1 cellular context compared by ENCODE assay signal in the genomic region with DNA sequence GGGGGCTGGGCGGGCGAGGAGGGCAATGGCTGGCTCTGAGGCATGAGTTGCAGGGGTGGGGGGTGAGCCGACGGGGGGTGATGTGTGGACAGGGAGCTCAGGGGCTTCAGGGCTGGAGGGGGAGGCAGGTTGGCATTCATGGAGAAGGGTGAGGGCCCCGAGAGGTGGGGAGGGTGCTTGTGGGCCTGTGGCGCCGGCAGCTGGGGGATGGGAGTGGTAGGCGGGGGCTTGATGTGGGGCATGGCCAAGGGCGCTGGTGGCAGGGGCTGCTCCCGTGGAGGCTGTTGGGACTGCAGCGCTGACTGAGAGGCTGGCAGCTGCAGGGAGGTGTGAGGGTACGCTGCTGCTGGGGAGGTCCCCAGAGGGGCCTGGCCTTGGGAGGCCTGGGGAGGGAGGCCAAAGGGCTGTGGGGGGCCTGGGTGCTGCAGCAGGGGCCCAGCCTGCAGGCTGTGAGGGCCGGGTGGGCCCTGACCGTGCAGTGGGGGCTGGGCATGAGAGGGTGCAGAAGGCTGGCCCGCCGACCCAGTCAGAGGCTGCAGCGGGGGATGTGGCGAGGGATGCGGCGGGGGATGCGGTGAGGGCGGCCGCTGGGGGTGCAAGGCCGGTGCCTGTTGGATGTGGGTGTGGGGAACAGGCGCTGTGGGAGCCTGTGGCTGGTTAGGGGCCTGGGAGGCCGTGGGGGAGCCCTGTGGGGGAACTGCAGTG.
TF ChIP-seq lines count a peak whose summit lies in the region.

No MANE protein-coding gene starts in this region.

TF ChIP-seq in IMR-90, 13 proteins besides CTCF, POLR2A, EP300 and RAD21 (continued from another document):
- TF ChIP-seq CHD1 (IDR thresholded peaks at IDR 0.05; ENCODE audit: low read depth, low read length): no peak
- no peak for TF ChIP-seq CEBPB (IDR thresholded peaks at IDR 0.05; ENCODE audit: low read depth, low read length)
- TF ChIP-seq, protein P1, sequence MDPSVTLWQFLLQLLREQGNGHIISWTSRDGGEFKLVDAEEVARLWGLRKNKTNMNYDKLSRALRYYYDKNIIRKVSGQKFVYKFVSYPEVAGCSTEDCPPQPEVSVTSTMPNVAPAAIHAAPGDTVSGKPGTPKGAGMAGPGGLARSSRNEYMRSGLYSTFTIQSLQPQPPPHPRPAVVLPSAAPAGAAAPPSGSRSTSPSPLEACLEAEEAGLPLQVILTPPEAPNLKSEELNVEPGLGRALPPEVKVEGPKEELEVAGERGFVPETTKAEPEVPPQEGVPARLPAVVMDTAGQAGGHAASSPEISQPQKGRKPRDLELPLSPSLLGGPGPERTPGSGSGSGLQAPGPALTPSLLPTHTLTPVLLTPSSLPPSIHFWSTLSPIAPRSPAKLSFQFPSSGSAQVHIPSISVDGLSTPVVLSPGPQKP (IDR thresholded peaks at IDR 0.05; ENCODE audit: borderline replicate concordance, low read depth, low read length): no peak
- no peak for TF ChIP-seq MXI1 (IDR thresholded peaks at IDR 0.05; ENCODE audit: borderline replicate concordance, low read depth, low read length)
